12 cellular contexts compared by ENCODE assay signal in the genomic region with DNA sequence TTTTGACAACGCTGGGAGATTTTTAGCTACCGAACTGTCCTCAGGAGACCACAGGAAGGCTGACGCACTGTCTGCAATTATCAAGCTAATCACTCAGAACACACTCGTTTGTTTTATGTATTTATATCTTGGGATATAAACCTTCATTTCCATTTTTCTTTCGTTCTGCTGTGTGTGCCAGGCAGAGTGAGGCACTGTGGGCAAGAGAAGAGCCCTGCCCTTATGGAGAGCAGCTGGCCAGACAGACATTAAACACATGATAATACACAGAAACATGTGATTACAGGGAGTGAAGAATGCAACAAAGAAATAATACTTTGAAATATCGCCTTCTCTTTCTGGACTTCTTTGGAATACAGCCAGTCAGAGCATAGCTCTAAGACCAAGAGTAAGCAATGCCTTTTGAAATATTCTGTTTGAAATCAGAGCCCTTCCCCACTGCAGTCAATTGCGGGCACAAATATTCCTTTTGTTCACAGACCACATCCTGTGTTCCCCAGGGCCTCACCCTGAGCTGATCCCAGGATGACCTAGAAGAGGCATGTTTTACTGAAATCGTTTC.
DNase-seq lines count a peak whose midpoint lies in the region; ATAC-seq, FAIRE-seq and TF ChIP-seq lines count a peak whose summit lies in the region.
"Had no signal": no experiment of that assay in that cellular context is flagged by ENCODE, and none has a peak within 500 bp of the region (broad histone marks: within the 10 kb centered on the region; RNA-seq: fewer than 3 reads in every experiment).

No MANE protein-coding gene starts in this region.

- peaks cover 78% of the 10 kb centered on the region for H3K27me3 ChIP-seq in HCT116 (ENCODE audit: insufficient read depth, low read length)
- H3K27me3 ChIP-seq in astrocyte (ENCODE audit: insufficient read depth, low read length): no peaks in the 10 kb centered on the region
- peaks cover 0 to 65% of the 10 kb centered on the region in 2 donors for H3K27me3 ChIP-seq in left lung

- CTCF ChIA-PET in HCT116 (lab: Charles Lee): no interaction called here

- peak overlapping the region; percentile 20 for H3K4me3 Mint-ChIP-seq in astrocyte (ENCODE audit: unreplicated experiment)
- H3K4me3 Mint-ChIP-seq: activated B cell treated with CpG ODN at 0.5 μM for 24 hours; dendritic cell treated with granulocyte-macrophage colony-stimulating factor and Interleukin-4, amounts not matched to agents 40 ng/mL and 50 ng/mL, for 4 days; natural killer cell had no signal

- H4K20me1 ChIP-seq in HCT116 (ENCODE audit: insufficient read depth) (no peaks in the 10 kb centered on the region; the same call in 1 of the 2 replicates), astrocyte (ENCODE audit: insufficient read depth, low read length) (no peaks in the 10 kb centered on the region)

- peaks cover 12 to 16% of the 10 kb centered on the region in 2 experiments for H3K4me1 ChIP-seq in HCT116 (ENCODE audit: control insufficient read depth in 1 of 2, insufficient read depth in 2 of 2, low read length in 2 of 2)
- H3K4me1 ChIP-seq in astrocyte (ENCODE audit: insufficient read depth, low read length): peaks cover 57% of the 10 kb centered on the region
- H3K4me1 ChIP-seq in left lung: peaks cover 2 to 4% of the 10 kb centered on the region in 2 donors

- peak; percentile 56 for FAIRE-seq in astrocyte (lab: Jason Lieb, UNC)

- TF ChIP-seq CTCF in HCT116 (IDR thresholded peaks at IDR 0.05 in 2 of 3, conservative IDR thresholded peaks at IDR 0.05 in 1 of 3; ENCODE audit: borderline replicate concordance in 1 of 3, insufficient read depth in 1 of 3, low read depth in 2 of 3, low read length in 2 of 3) (no peak), astrocyte (IDR thresholded peaks at IDR 0.05; ENCODE audit: insufficient read depth, low read depth, low read length) (no peak), left lung (IDR thresholded peaks at IDR 0.05) (no peak)

- H3K27ac ChIP-seq in HCT116 (ENCODE audit: low read depth, low read length) (no peak overlapping the region), astrocyte (ENCODE audit: low read depth, low read length) (peak overlapping the region; percentile 42), left lung (peak overlapping the region in 1 of 2 donors; percentile 21)

- POLR2A ChIA-PET in HCT116 (lab: Charles Lee): no interaction called here

- peaks cover 7% of the 10 kb centered on the region for H3K9me3 Mint-ChIP-seq in astrocyte (ENCODE audit: unreplicated experiment)
- H3K9me3 Mint-ChIP-seq: activated B cell treated with CpG ODN at 0.5 μM for 24 hours; dendritic cell treated with granulocyte-macrophage colony-stimulating factor and Interleukin-4, amounts not matched to agents 40 ng/mL and 50 ng/mL, for 4 days; natural killer cell had no signal

- DNase-seq in A172 (ENCODE audit: low spot score): peak; percentile 87
- DNase-seq in HCT116 (ENCODE audit: low read depth, low spot score): peak; percentile 27
- DNase-seq in astrocyte (ENCODE audit: low read depth): peak; percentile 87
- no peak for DNase-seq in left lung
- DNase-seq in superior temporal gyrus (ENCODE audit: extremely low spot score): no peak
- no peak for DNase-seq in SKM-1 treated with dmso at 0.1 percent for 144 hours (lab: John Stamatoyannopoulos, UW; ENCODE audit: unreplicated experiment)
- DNase-seq in dermis blood vessel endothelial cell: no peak
- DNase-seq: activated B cell treated with CpG ODN at 0.5 μM for 24 hours, natural killer cell, stomach had no signal

- H2AFZ ChIP-seq in HCT116 (ENCODE audit: low read depth, low read length, poor library complexity, severe bottlenecking): no peak overlapping the region
- H2AFZ ChIP-seq in astrocyte (ENCODE audit: low read depth, low read length): no peak overlapping the region

- no peaks in the 10 kb centered on the region for H3K36me3 ChIP-seq in HCT116 (ENCODE audit: control insufficient read depth in 1 of 2, insufficient read depth in 2 of 2, low read length in 2 of 2)
- H3K36me3 ChIP-seq in astrocyte (ENCODE audit: insufficient read depth, low read length): no peaks in the 10 kb centered on the region
- H3K36me3 ChIP-seq in left lung: no peaks in the 10 kb centered on the region
- H3K36me3 ChIP-seq: stomach had no signal

- no peak for TF ChIP-seq POLR2A in HCT116 (IDR thresholded peaks at IDR 0.05; ENCODE audit: borderline replicate concordance, extremely low read depth, insufficient read depth, insufficient read length)

- no peaks in the 10 kb centered on the region for H3K36me3 Mint-ChIP-seq in astrocyte (ENCODE audit: low read depth, unreplicated experiment)
- H3K36me3 Mint-ChIP-seq: natural killer cell had no signal

- H3K79me2 ChIP-seq in HCT116 (ENCODE audit: insufficient read depth, low read length) (no peaks in the 10 kb centered on the region), astrocyte (ENCODE audit: insufficient read depth, low read length) (no peaks in the 10 kb centered on the region)

- H3K27ac Mint-ChIP-seq in astrocyte (ENCODE audit: unreplicated experiment): no peak overlapping the region
- H3K27ac Mint-ChIP-seq: activated B cell treated with CpG ODN at 0.5 μM for 24 hours; dendritic cell treated with granulocyte-macrophage colony-stimulating factor and Interleukin-4, amounts not matched to agents 40 ng/mL and 50 ng/mL, for 4 days; natural killer cell had no signal

- peaks cover 47% of the 10 kb centered on the region for H3K27me3 Mint-ChIP-seq in astrocyte (ENCODE audit: low read depth, unreplicated experiment)

- H3K4me2 ChIP-seq in HCT116 (ENCODE audit: low read length) (peak overlapping the region; percentile 48), astrocyte (ENCODE audit: low read length) (peak overlapping the region; percentile 75)

- H3K4me1 Mint-ChIP-seq in astrocyte (ENCODE audit: low read depth, unreplicated experiment): peaks cover 26% of the 10 kb centered on the region
- H3K4me1 Mint-ChIP-seq: activated B cell treated with CpG ODN at 0.5 μM for 24 hours had no signal

- RAD21 ChIA-PET in HCT116 (lab: Charles Lee; ENCODE audit: low non-redundant PET in 1 of 2, low total read pairs in 2 of 2, uncharacterized antibody in 2 of 2, unreplicated experiment in 2 of 2): no interaction called here

- ATAC-seq in HCT116 (peak; percentile 68), left lung (peak; percentile 51), HG02642 (IDR thresholded peaks at IDR 0.05; ENCODE audit: poor library complexity, unreplicated experiment) (no peak)
- ATAC-seq: natural killer cell had no signal

- H3K9me2 ChIP-seq in HCT116 (ENCODE audit: insufficient read depth): no peaks in the 10 kb centered on the region

- BruUV-seq in HCT116 (replicated peaks; lab: Mats Ljungman, UMichigan): no TSS peak

- H3K9me3 ChIP-seq in HCT116 (ENCODE audit: control insufficient read depth in 1 of 2, insufficient read depth in 1 of 2, low read depth in 1 of 2, low read length in 2 of 2): no peaks in the 10 kb centered on the region
- peaks cover 2% of the 10 kb centered on the region for H3K9me3 ChIP-seq in astrocyte (ENCODE audit: insufficient read depth, low read depth, low read length)
- H3K9me3 ChIP-seq in left lung: no peaks in the 10 kb centered on the region

- intact Hi-C loops in HCT116 (cut with micrococcal nuclease) (no loop called here), left lung (cut with DNase I) (no loop called here)

- H3K9ac ChIP-seq in HCT116 (ENCODE audit: low read length) (no peak overlapping the region), astrocyte (ENCODE audit: low read length) (peak overlapping the region; percentile 55)

- TF ChIP-seq RAD21 in HCT116 (IDR thresholded peaks at IDR 0.05; ENCODE audit: low read depth): no peak

- H3K4me3 ChIP-seq in HCT116 (replicated peaks in 1 of 2; ENCODE audit: low read depth in 1 of 2, low read length in 2 of 2) (no peak overlapping the region), astrocyte (ENCODE audit: insufficient read depth, low read depth, low read length) (peak overlapping the region; percentile 43), left lung (no peak overlapping the region)
- H3K4me3 ChIP-seq: stomach had no signal

TF ChIP-seq in HCT116, 20 proteins besides CTCF, POLR2A, EP300 and RAD21:
- TF ChIP-seq TCF7L2 (IDR thresholded peaks at IDR 0.05; ENCODE audit: borderline replicate concordance, extremely low read depth, insufficient read depth, insufficient read length): peak; percentile 61
- peak; percentile 50 for TF ChIP-seq SP1 (IDR thresholded peaks at IDR 0.05; ENCODE audit: low read depth)
- TF ChIP-seq SRF (IDR thresholded peaks at IDR 0.05; ENCODE audit: low read depth): no peak
- TF ChIP-seq, protein P1, sequence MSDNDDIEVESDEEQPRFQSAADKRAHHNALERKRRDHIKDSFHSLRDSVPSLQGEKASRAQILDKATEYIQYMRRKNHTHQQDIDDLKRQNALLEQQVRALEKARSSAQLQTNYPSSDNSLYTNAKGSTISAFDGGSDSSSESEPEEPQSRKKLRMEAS (IDR thresholded peaks at IDR 0.05): no peak
- TF ChIP-seq CBX3 (IDR thresholded peaks at IDR 0.05; ENCODE audit: low read depth): no peak

Comparison
In these comparisons a context has a peak if more than half of its experiments do, and no peak if none do; other contexts are left out.
1. DNase-seq: peak in A172 (single experiment), HCT116 (single experiment) and astrocyte (single experiment); none in left lung (0 of 2), superior temporal gyrus (single experiment), SKM-1 treated with dmso at 0.1 percent for 144 hours (single experiment) and dermis blood vessel endothelial cell (single experiment).